Comparison of ENCODE assay signal across 17 cellular contexts in genomic region chr5:15601274-15601673, GRCh38.
DNase-seq lines count a peak whose midpoint lies in the region; ATAC-seq and TF ChIP-seq lines count a peak whose summit lies in the region.
"Had no signal": no experiment of that assay in that cellular context is flagged by ENCODE, and none has a peak within 500 bp of the region (broad histone marks: within the 10 kb centered on the region; RNA-seq: fewer than 3 reads in every experiment).

No MANE protein-coding gene starts in this region.

- in situ Hi-C loops in HAP-1 (cut with MboI; ENCODE audit: low sequenced_read_pairs): no loop called here

- no peaks in the 10 kb centered on the region for H3K36me3 Mint-ChIP-seq in natural killer cell treated with Interleukin-12 subunit alpha and Interleukin-12 subunit beta and Interleukin-15 and Interleukin-18, amount 100 ng/mL, for 72 hours
- H3K36me3 Mint-ChIP-seq: activated naive CD4-positive, alpha-beta T cell treated with anti-CD3 and anti-CD28 coated beads, Interleukin-2, amount 10 ng/mL, durations not matched to agents 7 days and 5 days; T-cell had no signal

- no peak overlapping the region for H3K4me3 Mint-ChIP-seq in natural killer cell treated with Interleukin-12 subunit alpha and Interleukin-12 subunit beta and Interleukin-15 and Interleukin-18, amount 100 ng/mL, for 72 hours
- H3K4me3 Mint-ChIP-seq: activated naive CD4-positive, alpha-beta T cell treated with anti-CD3 and anti-CD28 coated beads, Interleukin-2, amount 10 ng/mL, durations not matched to agents 7 days and 5 days; endodermal cell; stimulated activated naive CD8-positive, alpha-beta T cell treated with anti-CD3 and anti-CD28 coated beads, Interleukin-15, amount 100 ng/mL, for 72 hours; T-cell had no signal

- H3K27ac Mint-ChIP-seq in natural killer cell treated with Interleukin-12 subunit alpha and Interleukin-12 subunit beta and Interleukin-15 and Interleukin-18, amount 100 ng/mL, for 72 hours: no peak overlapping the region
- H3K27ac Mint-ChIP-seq: activated naive CD4-positive, alpha-beta T cell treated with anti-CD3 and anti-CD28 coated beads, Interleukin-2, amount 10 ng/mL, durations not matched to agents 7 days and 5 days; endodermal cell; stimulated activated naive CD8-positive, alpha-beta T cell treated with anti-CD3 and anti-CD28 coated beads, Interleukin-15, amount 100 ng/mL, for 72 hours; T-cell had no signal

- TF ChIP-seq CTCF in lower lobe of right lung (IDR thresholded peaks at IDR 0.05): no peak

- ATAC-seq in lower lobe of right lung: no peak
- ATAC-seq in natural killer cell treated with Interleukin-12 subunit alpha and Interleukin-12 subunit beta and Interleukin-15 and Interleukin-18, amount 100 ng/mL, for 72 hours: no peak
- ATAC-seq: stimulated activated naive CD8-positive, alpha-beta T cell treated with anti-CD3 and anti-CD28 coated beads, Interleukin-15, amount 100 ng/mL, for 72 hours; T-cell had no signal

- H3K9me3 ChIP-seq in HAP-1: no peaks in the 10 kb centered on the region
- no peaks in the 10 kb centered on the region for H3K9me3 ChIP-seq in SJCRH30 (replicated peaks)
- no peaks in the 10 kb centered on the region for H3K9me3 ChIP-seq in lower lobe of right lung
- H3K9me3 ChIP-seq: ascending aorta, upper lobe of left lung had no signal

- H3K27ac ChIP-seq in SJCRH30 (peak overlapping the region; percentile 45), lower lobe of right lung (no peak overlapping the region)
- H3K27ac ChIP-seq: ascending aorta, RWPE1, upper lobe of left lung had no signal

- H3K4me1 ChIP-seq in HAP-1 (peaks cover 12% of the 10 kb centered on the region), SJCRH30 (peaks cover 27% of the 10 kb centered on the region), lower lobe of right lung (no peaks in the 10 kb centered on the region)
- H3K4me1 ChIP-seq: ascending aorta, upper lobe of left lung had no signal

- no peaks in the 10 kb centered on the region for H3K27me3 Mint-ChIP-seq in natural killer cell treated with Interleukin-12 subunit alpha and Interleukin-12 subunit beta and Interleukin-15 and Interleukin-18, amount 100 ng/mL, for 72 hours
- H3K27me3 Mint-ChIP-seq: activated naive CD4-positive, alpha-beta T cell treated with anti-CD3 and anti-CD28 coated beads, Interleukin-2, amount 10 ng/mL, durations not matched to agents 7 days and 5 days; stimulated activated naive CD8-positive, alpha-beta T cell treated with anti-CD3 and anti-CD28 coated beads, Interleukin-15, amount 100 ng/mL, for 72 hours; T-cell had no signal

- peak; percentile 14 for DNase-seq in Ammon's horn (ENCODE audit: low spot score)
- peak; percentile 69 to 87 for DNase-seq in HAP-1 (ENCODE audit: low spot score in 2 of 2)
- peak; percentile 61 to 75 for DNase-seq in SJCRH30
- DNase-seq in left kidney (ENCODE audit: low read depth, low spot score): peak; percentile 24
- no peak for DNase-seq in H7
- DNase-seq in lower lobe of right lung: no peak
- DNase-seq in natural killer cell treated with Interleukin-12 subunit alpha and Interleukin-12 subunit beta and Interleukin-15 and Interleukin-18, amount 100 ng/mL, for 72 hours (ENCODE audit: low spot score): no peak
- no peak for DNase-seq in activated CD8-positive, alpha-beta memory T cell treated with anti-CD3 and anti-CD28 coated beads, Interleukin-2, amount 50 U/mL, for 4 hours
- DNase-seq: activated naive CD4-positive, alpha-beta T cell treated with anti-CD3 and anti-CD28 coated beads, Interleukin-2, amount 10 ng/mL, durations not matched to agents 7 days and 5 days; EL; endodermal cell; NCI-H2029 treated with DMSO at 0.1 percent for 48 hours; stimulated activated naive CD8-positive, alpha-beta T cell treated with anti-CD3 and anti-CD28 coated beads, Interleukin-15, amount 100 ng/mL, for 72 hours; T-cell; upper lobe of left lung had no signal

- intact Hi-C loops in lower lobe of right lung (cut with DNase I): no loop called here

- H3K27me3 ChIP-seq in HAP-1 (ENCODE audit: low read depth): no peaks in the 10 kb centered on the region
- no peaks in the 10 kb centered on the region for H3K27me3 ChIP-seq in SJCRH30
- H3K27me3 ChIP-seq in H7 (ENCODE audit: control insufficient read depth, insufficient read depth, low read length): no peaks in the 10 kb centered on the region
- H3K27me3 ChIP-seq in lower lobe of right lung (ENCODE audit: low read depth): no peaks in the 10 kb centered on the region
- H3K27me3 ChIP-seq: ascending aorta, upper lobe of left lung had no signal

- no peaks in the 10 kb centered on the region for H3K36me3 ChIP-seq in HAP-1 (replicated peaks)
- H3K36me3 ChIP-seq in SJCRH30: no peaks in the 10 kb centered on the region
- no peaks in the 10 kb centered on the region for H3K36me3 ChIP-seq in H7 (replicated peaks; ENCODE audit: control insufficient read depth, insufficient read depth, low read length)
- no peaks in the 10 kb centered on the region for H3K36me3 ChIP-seq in lower lobe of right lung
- H3K36me3 ChIP-seq: ascending aorta, upper lobe of left lung had no signal

- peaks cover 13% of the 10 kb centered on the region for H3K9me3 Mint-ChIP-seq in natural killer cell treated with Interleukin-12 subunit alpha and Interleukin-12 subunit beta and Interleukin-15 and Interleukin-18, amount 100 ng/mL, for 72 hours
- H3K9me3 Mint-ChIP-seq: activated naive CD4-positive, alpha-beta T cell treated with anti-CD3 and anti-CD28 coated beads, Interleukin-2, amount 10 ng/mL, durations not matched to agents 7 days and 5 days; endodermal cell had no signal

- H3K4me3 ChIP-seq in HAP-1: no peak overlapping the region
- H3K4me3 ChIP-seq in SJCRH30: no peak overlapping the region
- no peak overlapping the region for H3K4me3 ChIP-seq in H7 (ENCODE audit: insufficient read depth, low read depth, low read length)
- H3K4me3 ChIP-seq in lower lobe of right lung: no peak overlapping the region
- H3K4me3 ChIP-seq: ascending aorta, upper lobe of left lung had no signal

- no peaks in the 10 kb centered on the region for H3K4me1 Mint-ChIP-seq in natural killer cell treated with Interleukin-12 subunit alpha and Interleukin-12 subunit beta and Interleukin-15 and Interleukin-18, amount 100 ng/mL, for 72 hours (ENCODE audit: low read depth in 2 of 2)
- H3K4me1 Mint-ChIP-seq: activated naive CD4-positive, alpha-beta T cell treated with anti-CD3 and anti-CD28 coated beads, Interleukin-2, amount 10 ng/mL, durations not matched to agents 7 days and 5 days; stimulated activated naive CD8-positive, alpha-beta T cell treated with anti-CD3 and anti-CD28 coated beads, Interleukin-15, amount 100 ng/mL, for 72 hours; T-cell had no signal

Comparison
In these comparisons a context has a peak if more than half of its experiments do, and no peak if none do; other contexts are left out.
1. DNase-seq: peak in Ammon's horn (single experiment), HAP-1 (2 of 2), SJCRH30 (2 of 2) and left kidney (single experiment); none in H7 (single experiment), lower lobe of right lung (single experiment), natural killer cell treated with Interleukin-12 subunit alpha and Interleukin-12 subunit beta and Interleukin-15 and Interleukin-18, amount 100 ng/mL, for 72 hours (single experiment) and activated CD8-positive, alpha-beta memory T cell treated with anti-CD3 and anti-CD28 coated beads, Interleukin-2, amount 50 U/mL, for 4 hours (single experiment).